ENCODE assay signal across 15 cellular contexts in the genomic region with DNA sequence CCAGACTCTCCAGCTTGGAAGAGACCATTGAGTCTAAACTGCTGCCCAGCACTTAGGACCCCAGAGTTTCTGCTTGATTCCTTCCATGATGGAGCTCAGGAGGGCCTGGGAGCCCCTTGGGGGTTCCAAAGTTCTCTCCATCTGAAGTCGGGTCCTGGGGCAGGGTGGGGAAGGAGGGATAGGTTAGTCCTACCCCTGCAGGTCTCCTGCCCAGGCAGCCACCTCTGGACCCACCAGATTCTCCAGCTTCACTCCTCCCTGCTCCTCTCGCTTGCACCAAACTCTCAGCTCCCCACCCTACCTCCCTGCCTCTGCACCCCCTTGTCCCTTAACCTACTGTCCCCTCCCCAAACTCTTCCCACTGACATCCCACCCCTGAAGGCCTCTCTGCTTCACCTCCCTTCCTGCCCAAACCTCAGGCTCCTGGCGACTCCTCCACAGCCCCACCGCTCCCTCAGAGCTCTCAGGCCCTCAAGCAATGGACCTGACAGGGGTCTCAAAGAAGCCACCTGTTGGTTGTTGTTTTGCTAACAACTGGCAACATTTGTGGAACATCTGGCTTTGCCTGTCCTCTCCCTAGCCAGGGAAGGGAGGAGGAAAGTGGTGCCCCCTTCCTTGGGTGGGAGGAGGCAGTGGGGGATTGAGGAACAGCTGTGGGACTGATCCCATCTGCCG.
DNase-seq lines count a peak whose midpoint lies in the region; ATAC-seq and TF ChIP-seq lines count a peak whose summit lies in the region.
"Had no signal": no experiment of that assay in that cellular context is flagged by ENCODE, and none has a peak within 500 bp of the region (broad histone marks: within the 10 kb centered on the region; RNA-seq: fewer than 3 reads in every experiment).

No MANE protein-coding gene starts in this region.

- H3K4me3 ChIP-seq in mammary epithelial cell (replicated peaks in 1 of 3; ENCODE audit: insufficient read depth in 1 of 3, low read depth in 2 of 3, low read length in 3 of 3) (no peak overlapping the region), right cardiac atrium (ENCODE audit: low read length) (no peak overlapping the region), subcutaneous abdominal adipose tissue (ENCODE audit: low read depth in 1 of 5, low read length in 5 of 5) (no peak overlapping the region)
- H3K4me3 ChIP-seq: transverse colon had no signal

- no peak overlapping the region for H3K9ac ChIP-seq in mammary epithelial cell (ENCODE audit: insufficient read depth, low read length)
- H3K9ac ChIP-seq in subcutaneous abdominal adipose tissue (ENCODE audit: low read length in 5 of 5) = peak overlapping the region in 1 of 5 donors; percentile 10

- no peak overlapping the region for H3K27ac ChIP-seq in mammary epithelial cell (ENCODE audit: insufficient read depth, low read depth, low read length)
- peak overlapping the region; percentile 13 for H3K27ac ChIP-seq in right cardiac atrium (ENCODE audit: low read length)
- H3K27ac ChIP-seq in subcutaneous abdominal adipose tissue (ENCODE audit: low read depth, low read length) = peak overlapping the region; percentile 60
- H3K27ac ChIP-seq: epithelial cell of prostate, neutrophil had no signal

- CTCF ChIA-PET in MCF 10A (lab: Yijun Ruan, JAX) = interaction anchor here (0.6 to 10.1 kb wide), 6 partner anchors 8 to 854 kb away, joined by 3 to 81 read pairs (median 3); no protein-coding TSS in a partner anchor
- CTCF ChIA-PET in mammary epithelial cell (lab: Charles Lee; ENCODE audit: low non-redundant PET) = no interaction called here

- WGBS in mammary epithelial cell (ENCODE audit: low coverage, missing lambda C conversion rate) = 51% methylated on average over 4 of the region's 5 CpGs
- WGBS in right cardiac atrium = 73% methylated on average over 5 of the region's 5 CpGs

- H3K4me3 Mint-ChIP-seq in MCF 10A (ENCODE audit: unreplicated experiment) = no peak overlapping the region

- no peak for DNase-seq in MCF 10A (ENCODE audit: unreplicated experiment)
- DNase-seq in mammary epithelial cell = no peak
- DNase-seq in RPMI7951 (ENCODE audit: low read depth) = peak; percentile 73
- peak in 1 of 3 donors; percentile 52 for DNase-seq in right cardiac atrium
- DNase-seq in HUDEP-2 (lab: John Stamatoyannopoulos, UW; ENCODE audit: unreplicated experiment in 76 of 76) = no peak
- DNase-seq in anterior cingulate cortex (lab: John Stamatoyannopoulos, UW) = no peak
- no peak for DNase-seq in NCI-H446 (lab: John Stamatoyannopoulos, UW)
- DNase-seq: activated effector memory CD4-positive, alpha-beta T cell treated with Interleukin-2 at 50 U/mL for 16 hours; left colon; MV-4-11; NCI-H2227 treated with DMSO at 0.1 percent for 48 hours; transverse colon had no signal

- peaks cover 6% of the 10 kb centered on the region for H3K36me3 Mint-ChIP-seq in MCF 10A (ENCODE audit: insufficient read depth, unreplicated experiment)

- H3K27me3 ChIP-seq in mammary epithelial cell (ENCODE audit: insufficient read depth, low read length) (no peaks in the 10 kb centered on the region), right cardiac atrium (ENCODE audit: control insufficient read depth, insufficient read depth) (no peaks in the 10 kb centered on the region), subcutaneous abdominal adipose tissue (ENCODE audit: control insufficient read depth in 5 of 5, insufficient read depth in 4 of 5, low read length in 5 of 5) (no peaks in the 10 kb centered on the region)
- H3K27me3 ChIP-seq: neutrophil, transverse colon had no signal

- H4K20me1 ChIP-seq in mammary epithelial cell (ENCODE audit: insufficient read depth, low read length) = no peaks in the 10 kb centered on the region

- no peaks in the 10 kb centered on the region for H3K27me3 Mint-ChIP-seq in MCF 10A (ENCODE audit: insufficient read depth, unreplicated experiment)

- intact Hi-C loops in MCF 10A (cut with micrococcal nuclease) (no loop called here), mammary epithelial cell (cut with micrococcal nuclease) (no loop called here), right cardiac atrium (cut with DNase I) (no loop called here)

- POLR2A ChIA-PET in MCF 10A (lab: Yijun Ruan, JAX) = interaction anchor here (0.7 kb wide), 1 partner anchor 36 kb away, joined by 3 read pairs; no protein-coding TSS in a partner anchor

- peaks cover 27% of the 10 kb centered on the region for H3K4me1 ChIP-seq in mammary epithelial cell (ENCODE audit: insufficient read depth, low read length)
- H3K4me1 ChIP-seq in right cardiac atrium (ENCODE audit: control insufficient read depth, insufficient read depth, low read length) = peaks cover 21% of the 10 kb centered on the region
- peaks cover 22 to 82% (median 74%) of the 10 kb centered on the region in 5 donors for H3K4me1 ChIP-seq in subcutaneous abdominal adipose tissue (ENCODE audit: control insufficient read depth in 5 of 5, insufficient read depth in 5 of 5, low read length in 5 of 5)

- dilution Hi-C loops in mammary epithelial cell (cut with HindIII; ENCODE audit: low sequenced_read_pairs) = no loop called here

- H3K27ac Mint-ChIP-seq in MCF 10A (ENCODE audit: low read depth, unreplicated experiment) = peak overlapping the region; percentile 16

- ATAC-seq in right cardiac atrium = no peak
- ATAC-seq: left colon had no signal

- H2AFZ ChIP-seq in mammary epithelial cell (ENCODE audit: low read depth, low read length) = no peak overlapping the region

- BruUV-seq in MCF 10A (replicated peaks; lab: Mats Ljungman, UMichigan) (no TSS peak), mammary epithelial cell (replicated peaks; lab: Mats Ljungman, UMichigan) (no TSS peak)

- H3K36me3 ChIP-seq in mammary epithelial cell (ENCODE audit: insufficient read depth, low read length) = peaks cover 2% of the 10 kb centered on the region
- peaks cover 0 to 26% (median 21%) of the 10 kb centered on the region in 5 donors for H3K36me3 ChIP-seq in subcutaneous abdominal adipose tissue (ENCODE audit: control insufficient read depth in 5 of 5, insufficient read depth in 5 of 5, low read length in 5 of 5)

- in situ Hi-C loops in mammary epithelial cell (cut with MboI; ENCODE audit: low sequenced_read_pairs in 2 of 2) = no loop called here

- H3K4me1 Mint-ChIP-seq in MCF 10A (ENCODE audit: insufficient read depth, unreplicated experiment) = peaks cover 16% of the 10 kb centered on the region

- no peak overlapping the region for H3K4me2 ChIP-seq in mammary epithelial cell (ENCODE audit: insufficient read depth, low read depth, low read length)

- H3K9me3 Mint-ChIP-seq in MCF 10A (ENCODE audit: unreplicated experiment) = no peaks in the 10 kb centered on the region

- no peaks in the 10 kb centered on the region for H3K9me3 ChIP-seq in mammary epithelial cell (replicated peaks; ENCODE audit: insufficient read depth, low read length)
- no peaks in the 10 kb centered on the region for H3K9me3 ChIP-seq in right cardiac atrium (ENCODE audit: control insufficient read depth, low read length)
- H3K9me3 ChIP-seq in subcutaneous abdominal adipose tissue (ENCODE audit: control insufficient read depth in 5 of 5, low read length in 5 of 5) = no peaks in the 10 kb centered on the region
- H3K9me3 ChIP-seq: neutrophil, transverse colon had no signal

- peaks cover 16% of the 10 kb centered on the region for H3K79me2 ChIP-seq in mammary epithelial cell (ENCODE audit: insufficient read depth, low read length)

- TF ChIP-seq CTCF in MCF 10A (IDR thresholded peaks at IDR 0.05; ENCODE audit: unreplicated experiment) (no peak), mammary epithelial cell (conservative IDR thresholded peaks at IDR 0.05 in 1 of 2, IDR thresholded peaks at IDR 0.05 in 1 of 2; ENCODE audit: extremely low read depth in 1 of 2, insufficient read depth in 1 of 2, low read depth in 1 of 2, low read length in 2 of 2) (no peak)
